ENCODE assay signal across 22 cellular contexts in genomic region chr20:15494841-15495240, GRCh38.
DNase-seq lines count a peak whose midpoint lies in the region; TF ChIP-seq lines count a peak whose summit lies in the region.
"Had no signal": no experiment of that assay in that cellular context is flagged by ENCODE, and none has a peak within 500 bp of the region (broad histone marks: within the 10 kb centered on the region; RNA-seq: fewer than 3 reads in every experiment).

No MANE protein-coding gene starts in this region.

- WGBS in mesendoderm (ENCODE audit: extremely low coverage, insufficient coverage, low lambda C conversion rate): no CpG with 5 or more reads among the region's 2 CpGs
- 86% methylated on average over 2 of the region's 2 CpGs for WGBS in thyroid gland, 2 donors

- H3K4me3 ChIP-seq in mesendoderm (ENCODE audit: low read length): no peak overlapping the region
- no peak overlapping the region for H3K4me3 ChIP-seq in thyroid gland (replicated peaks in 1 of 3)
- H3K4me3 ChIP-seq: A549; BLaER1 treated with 17β-estradiol and CSF1 and Interleukin-3, amounts not matched to agents 10 nM and 100 nM; HAP-1 had no signal

- no peak overlapping the region for H3K4me2 ChIP-seq in mesendoderm (ENCODE audit: low read length)
- H3K4me2 ChIP-seq: A549; BLaER1 treated with 17β-estradiol and CSF1 and Interleukin-3, amounts not matched to agents 10 nM and 100 nM had no signal

- DNase-seq in Caki2 (ENCODE audit: low read depth): peak; percentile 3
- DNase-seq in kidney glomerular epithelial cell (lab: John Stamatoyannopoulos, UW): peak; percentile 65
- no peak for DNase-seq in mesendoderm
- DNase-seq in retina: peak; percentile 16
- DNase-seq in NCI-H1930 (lab: John Stamatoyannopoulos, UW): no peak
- no peak for DNase-seq in thyroid gland
- DNase-seq in activated CD4-positive, alpha-beta T cell treated with anti-CD3 and anti-CD28 coated beads, Interleukin-2, amount 50 U/mL, for 48 hours: no peak
- DNase-seq: ACHN; AML-193; BE2C; Calu3; CD4-positive, alpha-beta T cell; CD8-positive, alpha-beta memory T cell; DMS53; DMS79 treated with DMSO at 0.1 percent for 48 hours; GF-D8; GOT3; HFFc6 had no signal

- H3K27ac ChIP-seq in mesendoderm (ENCODE audit: low read depth, low read length): no peak overlapping the region
- H3K27ac ChIP-seq in thyroid gland: no peak overlapping the region
- H3K27ac ChIP-seq: 22Rv1; A549; BLaER1 treated with 17β-estradiol and CSF1 and Interleukin-3, amounts not matched to agents 10 nM and 100 nM had no signal

- H3K27me3 ChIP-seq in mesendoderm (ENCODE audit: insufficient read depth, low read length, poor library complexity): no peaks in the 10 kb centered on the region
- H3K27me3 ChIP-seq in thyroid gland: no peaks in the 10 kb centered on the region
- H3K27me3 ChIP-seq: BE2C; BLaER1 treated with 17β-estradiol and CSF1 and Interleukin-3, amounts not matched to agents 10 nM and 100 nM had no signal

- H3K18ac ChIP-seq in mesendoderm (ENCODE audit: low read length): no peak overlapping the region

- in situ Hi-C loops in Caki2 (cut with HindIII; ENCODE audit: low pct_unique_long_range_greater_than_20kb, low sequenced_read_pairs): no loop called here

- no peak overlapping the region for H2BK120ac ChIP-seq in mesendoderm (ENCODE audit: low read depth, low read length)

- no peak overlapping the region for H4K8ac ChIP-seq in mesendoderm (ENCODE audit: low read depth, low read length)

- intact Hi-C loops in thyroid gland (cut with DNase I): no loop called here

- H3K4me1 ChIP-seq in mesendoderm (ENCODE audit: control insufficient read depth, low read depth, low read length) (peaks cover 1% of the 10 kb centered on the region), thyroid gland (no peaks in the 10 kb centered on the region)
- H3K4me1 ChIP-seq: A549; BE2C; BLaER1 treated with 17β-estradiol and CSF1 and Interleukin-3, amounts not matched to agents 10 nM and 100 nM; HAP-1 had no signal

- no peak overlapping the region for H2BK5ac ChIP-seq in mesendoderm (ENCODE audit: low read length)

- no peak overlapping the region for H3K56ac ChIP-seq in mesendoderm (ENCODE audit: low read length)

- no peaks in the 10 kb centered on the region for H3K79me1 ChIP-seq in mesendoderm (ENCODE audit: low read length)

- no peaks in the 10 kb centered on the region for H3K36me3 ChIP-seq in mesendoderm (ENCODE audit: control insufficient read depth, insufficient read depth, low read length)
- no peaks in the 10 kb centered on the region for H3K36me3 ChIP-seq in thyroid gland
- H3K36me3 ChIP-seq: BE2C; BLaER1 treated with 17β-estradiol and CSF1 and Interleukin-3, amounts not matched to agents 10 nM and 100 nM; HAP-1 had no signal

- TF ChIP-seq CTCF in thyroid gland (IDR thresholded peaks at IDR 0.05): no peak

- no peak overlapping the region for H2BK15ac ChIP-seq in mesendoderm (replicated peaks; ENCODE audit: low read depth)

- no peak overlapping the region for H2AK5ac ChIP-seq in mesendoderm (ENCODE audit: low read length)

- no peak overlapping the region for H3K9ac ChIP-seq in mesendoderm (ENCODE audit: low read length)
- H3K9ac ChIP-seq: BLaER1 treated with 17β-estradiol and CSF1 and Interleukin-3, amounts not matched to agents 10 nM and 100 nM had no signal

- H3K4ac ChIP-seq in mesendoderm (ENCODE audit: low read depth, low read length): peak overlapping the region; percentile 26

- H3K23ac ChIP-seq in mesendoderm (ENCODE audit: low read length): no peak overlapping the region

- no peaks in the 10 kb centered on the region for H3K79me2 ChIP-seq in mesendoderm (ENCODE audit: control insufficient read depth, insufficient read depth, low read length)

- no peak for TF ChIP-seq POLR2A in thyroid gland (IDR thresholded peaks at IDR 0.05)

- no peak overlapping the region for H4K5ac ChIP-seq in mesendoderm (ENCODE audit: low read length)

- H3K9me3 ChIP-seq in thyroid gland: no peaks in the 10 kb centered on the region
- H3K9me3 ChIP-seq: A549, BE2C, HAP-1 had no signal

Comparison
In these comparisons a context has a peak if more than half of its experiments do, and no peak if none do; other contexts are left out.
1. DNase-seq: peak in Caki2 (single experiment), kidney glomerular epithelial cell (single experiment) and retina (single experiment); none in mesendoderm (single experiment), NCI-H1930 (0 of 2), thyroid gland (0 of 2) and activated CD4-positive, alpha-beta T cell treated with anti-CD3 and anti-CD28 coated beads, Interleukin-2, amount 50 U/mL, for 48 hours (0 of 2).